1 cellular context compared by ENCODE assay signal in the genomic region with DNA sequence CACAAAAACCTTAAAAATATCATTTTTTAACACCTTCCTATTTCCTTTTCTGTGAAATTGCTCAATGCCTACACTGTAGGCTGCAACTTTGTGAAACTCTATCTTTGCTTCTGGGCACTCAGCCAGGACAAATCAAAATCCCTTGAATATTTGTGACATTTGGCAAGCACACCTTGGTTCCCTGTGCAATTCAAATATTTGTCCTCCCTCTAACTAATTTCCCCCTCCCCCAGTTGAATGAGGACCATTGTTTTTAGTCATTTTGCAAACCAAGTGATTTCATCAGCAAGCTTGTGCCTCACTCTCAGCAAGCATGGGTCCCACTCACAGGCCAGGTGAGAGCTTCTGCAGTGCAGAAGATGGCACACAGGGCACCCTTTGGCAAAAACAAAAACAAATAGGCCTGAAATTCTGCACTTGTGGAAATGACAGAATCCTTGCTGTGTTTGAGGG.
A peak's percentile ranks its signal among the peaks of the same experiment; 100 is the strongest.
TF ChIP-seq lines count a peak whose summit lies in the region.

No MANE protein-coding gene starts in this region.

TF ChIP-seq in HepG2, 621 proteins besides CTCF, POLR2A, EP300 and RAD21 (continued from another document and continues in another):
- TF ChIP-seq, protein P1, sequence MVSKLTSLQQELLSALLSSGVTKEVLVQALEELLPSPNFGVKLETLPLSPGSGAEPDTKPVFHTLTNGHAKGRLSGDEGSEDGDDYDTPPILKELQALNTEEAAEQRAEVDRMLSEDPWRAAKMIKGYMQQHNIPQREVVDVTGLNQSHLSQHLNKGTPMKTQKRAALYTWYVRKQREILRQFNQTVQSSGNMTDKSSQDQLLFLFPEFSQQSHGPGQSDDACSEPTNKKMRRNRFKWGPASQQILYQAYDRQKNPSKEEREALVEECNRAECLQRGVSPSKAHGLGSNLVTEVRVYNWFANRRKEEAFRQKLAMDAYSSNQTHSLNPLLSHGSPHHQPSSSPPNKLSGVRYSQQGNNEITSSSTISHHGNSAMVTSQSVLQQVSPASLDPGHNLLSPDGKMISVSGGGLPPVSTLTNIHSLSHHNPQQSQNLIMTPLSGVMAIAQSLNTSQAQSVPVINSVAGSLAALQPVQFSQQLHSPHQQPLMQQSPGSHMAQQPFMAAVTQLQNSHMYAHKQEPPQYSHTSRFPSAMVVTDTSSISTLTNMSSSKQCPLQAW (CRISPR knock-in tag; IDR thresholded peaks at IDR 0.05): peak; percentile 92
- peak; percentile 53; the same call in 1 of the 2 replicates for TF ChIP-seq ZNF543 (CRISPR knock-in tag; IDR thresholded peaks at IDR 0.05)
- TF ChIP-seq FOSL2 (CRISPR knock-in tag; IDR thresholded peaks at IDR 0.05): peak; percentile 90
- 0 out of 2 replicates have a peak, but pooled peaks have one; percentile 58 for TF ChIP-seq DMAP1 (CRISPR knock-in tag; IDR thresholded peaks at IDR 0.05)
- no peak for TF ChIP-seq MBNL3 (CRISPR knock-in tag; conservative IDR thresholded peaks at IDR 0.05)
- TF ChIP-seq ZNF550 (CRISPR knock-in tag; IDR thresholded peaks at IDR 0.05; ENCODE audit: borderline replicate concordance): no peak
- TF ChIP-seq DPF2 (CRISPR knock-in tag; IDR thresholded peaks at IDR 0.05; ENCODE audit: borderline replicate concordance, low read depth): peak; percentile 90
- TF ChIP-seq TBX2 (CRISPR knock-in tag; IDR thresholded peaks at IDR 0.05; ENCODE audit: borderline replicate concordance): peak; percentile 99
- no peak for TF ChIP-seq ZNF230 (CRISPR knock-in tag; IDR thresholded peaks at IDR 0.05)
- TF ChIP-seq, protein P2, sequence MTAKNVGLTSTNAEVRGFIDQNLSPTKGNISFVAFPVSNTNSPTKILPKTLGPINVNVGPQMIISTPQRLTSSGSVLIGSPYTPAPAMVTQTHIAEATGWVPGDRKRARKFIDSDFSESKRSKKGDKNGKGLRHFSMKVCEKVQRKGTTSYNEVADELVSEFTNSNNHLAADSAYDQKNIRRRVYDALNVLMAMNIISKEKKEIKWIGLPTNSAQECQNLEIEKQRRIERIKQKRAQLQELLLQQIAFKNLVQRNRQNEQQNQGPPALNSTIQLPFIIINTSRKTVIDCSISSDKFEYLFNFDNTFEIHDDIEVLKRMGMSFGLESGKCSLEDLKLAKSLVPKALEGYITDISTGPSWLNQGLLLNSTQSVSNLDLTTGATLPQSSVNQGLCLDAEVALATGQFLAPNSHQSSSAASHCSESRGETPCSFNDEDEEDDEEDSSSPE (CRISPR knock-in tag; IDR thresholded peaks at IDR 0.05): peak; percentile 51; the same call in 1 of the 2 replicates
- TF ChIP-seq CHD4 (IDR thresholded peaks at IDR 0.05; ENCODE audit: borderline replicate concordance, low read length): no peak; the same call in 1 of the 2 replicates
- TF ChIP-seq TAF1 (CRISPR knock-in tag; IDR thresholded peaks at IDR 0.05): no peak
- TF ChIP-seq, protein P3, sequence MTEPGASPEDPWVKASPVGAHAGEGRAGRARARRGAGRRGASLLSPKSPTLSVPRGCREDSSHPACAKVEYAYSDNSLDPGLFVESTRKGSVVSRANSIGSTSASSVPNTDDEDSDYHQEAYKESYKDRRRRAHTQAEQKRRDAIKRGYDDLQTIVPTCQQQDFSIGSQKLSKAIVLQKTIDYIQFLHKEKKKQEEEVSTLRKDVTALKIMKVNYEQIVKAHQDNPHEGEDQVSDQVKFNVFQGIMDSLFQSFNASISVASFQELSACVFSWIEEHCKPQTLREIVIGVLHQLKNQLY (CRISPR knock-in tag; IDR thresholded peaks at IDR 0.05): peak; percentile 88
- TF ChIP-seq GATAD1 (CRISPR knock-in tag; IDR thresholded peaks at IDR 0.05): peak; percentile 54; the same call in 1 of the 2 replicates
- TF ChIP-seq, protein P4, sequence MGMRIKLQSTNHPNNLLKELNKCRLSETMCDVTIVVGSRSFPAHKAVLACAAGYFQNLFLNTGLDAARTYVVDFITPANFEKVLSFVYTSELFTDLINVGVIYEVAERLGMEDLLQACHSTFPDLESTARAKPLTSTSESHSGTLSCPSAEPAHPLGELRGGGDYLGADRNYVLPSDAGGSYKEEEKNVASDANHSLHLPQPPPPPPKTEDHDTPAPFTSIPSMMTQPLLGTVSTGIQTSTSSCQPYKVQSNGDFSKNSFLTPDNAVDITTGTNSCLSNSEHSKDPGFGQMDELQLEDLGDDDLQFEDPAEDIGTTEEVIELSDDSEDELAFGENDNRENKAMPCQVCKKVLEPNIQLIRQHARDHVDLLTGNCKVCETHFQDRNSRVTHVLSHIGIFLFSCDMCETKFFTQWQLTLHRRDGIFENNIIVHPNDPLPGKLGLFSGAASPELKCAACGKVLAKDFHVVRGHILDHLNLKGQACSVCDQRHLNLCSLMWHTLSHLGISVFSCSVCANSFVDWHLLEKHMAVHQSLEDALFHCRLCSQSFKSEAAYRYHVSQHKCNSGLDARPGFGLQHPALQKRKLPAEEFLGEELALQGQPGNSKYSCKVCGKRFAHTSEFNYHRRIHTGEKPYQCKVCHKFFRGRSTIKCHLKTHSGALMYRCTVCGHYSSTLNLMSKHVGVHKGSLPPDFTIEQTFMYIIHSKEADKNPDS (CRISPR knock-in tag; IDR thresholded peaks at IDR 0.05): no peak
- TF ChIP-seq, protein P5, sequence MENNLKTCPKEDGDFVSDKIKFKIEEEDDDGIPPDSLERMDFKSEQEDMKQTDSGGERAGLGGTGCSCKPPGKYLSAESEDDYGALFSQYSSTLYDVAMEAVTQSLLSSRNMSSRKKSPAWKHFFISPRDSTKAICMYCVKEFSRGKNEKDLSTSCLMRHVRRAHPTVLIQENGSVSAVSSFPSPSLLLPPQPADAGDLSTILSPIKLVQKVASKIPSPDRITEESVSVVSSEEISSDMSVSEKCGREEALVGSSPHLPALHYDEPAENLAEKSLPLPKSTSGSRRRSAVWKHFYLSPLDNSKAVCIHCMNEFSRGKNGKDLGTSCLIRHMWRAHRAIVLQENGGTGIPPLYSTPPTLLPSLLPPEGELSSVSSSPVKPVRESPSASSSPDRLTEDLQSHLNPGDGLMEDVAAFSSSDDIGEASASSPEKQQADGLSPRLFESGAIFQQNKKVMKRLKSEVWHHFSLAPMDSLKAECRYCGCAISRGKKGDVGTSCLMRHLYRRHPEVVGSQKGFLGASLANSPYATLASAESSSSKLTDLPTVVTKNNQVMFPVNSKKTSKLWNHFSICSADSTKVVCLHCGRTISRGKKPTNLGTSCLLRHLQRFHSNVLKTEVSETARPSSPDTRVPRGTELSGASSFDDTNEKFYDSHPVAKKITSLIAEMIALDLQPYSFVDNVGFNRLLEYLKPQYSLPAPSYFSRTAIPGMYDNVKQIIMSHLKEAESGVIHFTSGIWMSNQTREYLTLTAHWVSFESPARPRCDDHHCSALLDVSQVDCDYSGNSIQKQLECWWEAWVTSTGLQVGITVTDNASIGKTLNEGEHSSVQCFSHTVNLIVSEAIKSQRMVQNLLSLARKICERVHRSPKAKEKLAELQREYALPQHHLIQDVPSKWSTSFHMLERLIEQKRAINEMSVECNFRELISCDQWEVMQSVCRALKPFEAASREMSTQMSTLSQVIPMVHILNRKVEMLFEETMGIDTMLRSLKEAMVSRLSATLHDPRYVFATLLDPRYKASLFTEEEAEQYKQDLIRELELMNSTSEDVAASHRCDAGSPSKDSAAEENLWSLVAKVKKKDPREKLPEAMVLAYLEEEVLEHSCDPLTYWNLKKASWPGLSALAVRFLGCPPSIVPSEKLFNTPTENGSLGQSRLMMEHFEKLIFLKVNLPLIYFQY (CRISPR knock-in tag; IDR thresholded peaks at IDR 0.05; ENCODE audit: borderline replicate concordance): peak; percentile 40; the same call in 1 of the 2 replicates
- TF ChIP-seq ZEB1 (IDR thresholded peaks at IDR 0.05; ENCODE audit: insufficient replicate concordance, low read depth): peak; percentile 89
- no peak for TF ChIP-seq ISX (CRISPR knock-in tag; conservative IDR thresholded peaks at IDR 0.05)
- TF ChIP-seq, protein P6, sequence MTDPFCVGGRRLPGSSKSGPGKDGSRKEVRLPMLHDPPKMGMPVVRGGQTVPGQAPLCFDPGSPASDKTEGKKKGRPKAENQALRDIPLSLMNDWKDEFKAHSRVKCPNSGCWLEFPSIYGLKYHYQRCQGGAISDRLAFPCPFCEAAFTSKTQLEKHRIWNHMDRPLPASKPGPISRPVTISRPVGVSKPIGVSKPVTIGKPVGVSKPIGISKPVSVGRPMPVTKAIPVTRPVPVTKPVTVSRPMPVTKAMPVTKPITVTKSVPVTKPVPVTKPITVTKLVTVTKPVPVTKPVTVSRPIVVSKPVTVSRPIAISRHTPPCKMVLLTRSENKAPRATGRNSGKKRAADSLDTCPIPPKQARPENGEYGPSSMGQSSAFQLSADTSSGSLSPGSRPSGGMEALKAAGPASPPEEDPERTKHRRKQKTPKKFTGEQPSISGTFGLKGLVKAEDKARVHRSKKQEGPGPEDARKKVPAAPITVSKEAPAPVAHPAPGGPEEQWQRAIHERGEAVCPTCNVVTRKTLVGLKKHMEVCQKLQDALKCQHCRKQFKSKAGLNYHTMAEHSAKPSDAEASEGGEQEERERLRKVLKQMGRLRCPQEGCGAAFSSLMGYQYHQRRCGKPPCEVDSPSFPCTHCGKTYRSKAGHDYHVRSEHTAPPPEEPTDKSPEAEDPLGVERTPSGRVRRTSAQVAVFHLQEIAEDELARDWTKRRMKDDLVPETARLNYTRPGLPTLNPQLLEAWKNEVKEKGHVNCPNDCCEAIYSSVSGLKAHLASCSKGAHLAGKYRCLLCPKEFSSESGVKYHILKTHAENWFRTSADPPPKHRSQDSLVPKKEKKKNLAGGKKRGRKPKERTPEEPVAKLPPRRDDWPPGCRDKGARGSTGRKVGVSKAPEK (CRISPR knock-in tag; IDR thresholded peaks at IDR 0.05; ENCODE audit: borderline replicate concordance): peak; percentile 68; the same call in 1 of the 2 replicates
- peak; percentile 94 for TF ChIP-seq HOXA5 (CRISPR knock-in tag; IDR thresholded peaks at IDR 0.05)
- TF ChIP-seq, protein P7, sequence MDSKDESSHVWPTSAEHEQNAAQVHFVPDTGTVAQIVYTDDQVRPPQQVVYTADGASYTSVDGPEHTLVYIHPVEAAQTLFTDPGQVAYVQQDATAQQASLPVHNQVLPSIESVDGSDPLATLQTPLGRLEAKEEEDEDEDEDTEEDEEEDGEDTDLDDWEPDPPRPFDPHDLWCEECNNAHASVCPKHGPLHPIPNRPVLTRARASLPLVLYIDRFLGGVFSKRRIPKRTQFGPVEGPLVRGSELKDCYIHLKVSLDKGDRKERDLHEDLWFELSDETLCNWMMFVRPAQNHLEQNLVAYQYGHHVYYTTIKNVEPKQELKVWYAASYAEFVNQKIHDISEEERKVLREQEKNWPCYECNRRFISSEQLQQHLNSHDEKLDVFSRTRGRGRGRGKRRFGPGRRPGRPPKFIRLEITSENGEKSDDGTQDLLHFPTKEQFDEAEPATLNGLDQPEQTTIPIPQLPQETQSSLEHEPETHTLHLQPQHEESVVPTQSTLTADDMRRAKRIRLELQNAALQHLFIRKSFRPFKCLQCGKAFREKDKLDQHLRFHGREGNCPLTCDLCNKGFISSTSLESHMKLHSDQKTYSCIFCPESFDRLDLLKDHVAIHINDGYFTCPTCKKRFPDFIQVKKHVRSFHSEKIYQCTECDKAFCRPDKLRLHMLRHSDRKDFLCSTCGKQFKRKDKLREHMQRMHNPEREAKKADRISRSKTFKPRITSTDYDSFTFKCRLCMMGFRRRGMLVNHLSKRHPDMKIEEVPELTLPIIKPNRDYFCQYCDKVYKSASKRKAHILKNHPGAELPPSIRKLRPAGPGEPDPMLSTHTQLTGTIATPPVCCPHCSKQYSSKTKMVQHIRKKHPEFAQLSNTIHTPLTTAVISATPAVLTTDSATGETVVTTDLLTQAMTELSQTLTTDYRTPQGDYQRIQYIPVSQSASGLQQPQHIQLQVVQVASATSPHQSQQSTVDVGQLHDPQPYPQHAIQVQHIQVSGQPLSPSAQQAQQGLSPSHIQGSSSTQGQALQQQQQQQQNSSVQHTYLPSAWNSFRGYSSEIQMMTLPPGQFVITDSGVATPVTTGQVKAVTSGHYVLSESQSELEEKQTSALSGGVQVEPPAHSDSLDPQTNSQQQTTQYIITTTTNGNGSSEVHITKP (CRISPR knock-in tag; IDR thresholded peaks at IDR 0.05; ENCODE audit: low read depth): no peak; the same call in 1 of the 2 replicates
- TF ChIP-seq ZNF256 (CRISPR knock-in tag; conservative IDR thresholded peaks at IDR 0.05): no peak; the same call in 1 of the 2 replicates
- TF ChIP-seq PPARG (CRISPR knock-in tag; conservative IDR thresholded peaks at IDR 0.05): peak; percentile 83
- TF ChIP-seq ZNF343 (CRISPR knock-in tag; IDR thresholded peaks at IDR 0.05): 0 out of 2 replicates have a peak, but pooled peaks have one; percentile 56
- TF ChIP-seq ZFP90 (CRISPR knock-in tag; IDR thresholded peaks at IDR 0.05; ENCODE audit: borderline replicate concordance): peak; percentile 94
- TF ChIP-seq, protein P8, sequence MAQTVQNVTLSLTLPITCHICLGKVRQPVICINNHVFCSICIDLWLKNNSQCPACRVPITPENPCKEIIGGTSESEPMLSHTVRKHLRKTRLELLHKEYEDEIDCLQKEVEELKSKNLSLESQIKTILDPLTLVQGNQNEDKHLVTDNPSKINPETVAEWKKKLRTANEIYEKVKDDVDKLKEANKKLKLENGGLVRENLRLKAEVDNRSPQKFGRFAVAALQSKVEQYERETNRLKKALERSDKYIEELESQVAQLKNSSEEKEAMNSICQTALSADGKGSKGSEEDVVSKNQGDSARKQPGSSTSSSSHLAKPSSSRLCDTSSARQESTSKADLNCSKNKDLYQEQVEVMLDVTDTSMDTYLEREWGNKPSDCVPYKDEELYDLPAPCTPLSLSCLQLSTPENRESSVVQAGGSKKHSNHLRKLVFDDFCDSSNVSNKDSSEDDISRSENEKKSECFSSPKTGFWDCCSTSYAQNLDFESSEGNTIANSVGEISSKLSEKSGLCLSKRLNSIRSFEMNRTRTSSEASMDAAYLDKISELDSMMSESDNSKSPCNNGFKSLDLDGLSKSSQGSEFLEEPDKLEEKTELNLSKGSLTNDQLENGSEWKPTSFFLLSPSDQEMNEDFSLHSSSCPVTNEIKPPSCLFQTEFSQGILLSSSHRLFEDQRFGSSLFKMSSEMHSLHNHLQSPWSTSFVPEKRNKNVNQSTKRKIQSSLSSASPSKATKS (CRISPR knock-in tag; IDR thresholded peaks at IDR 0.05): peak; percentile 86; the same call in 1 of the 2 replicates
- peak; percentile 32; the same call in 1 of the 2 replicates for TF ChIP-seq CHD2 (IDR thresholded peaks at IDR 0.05; ENCODE audit: low read depth, low read length)
- TF ChIP-seq ARNTL (CRISPR knock-in tag; IDR thresholded peaks at IDR 0.05): peak; percentile 89
- peak; percentile 61 for TF ChIP-seq ASH2L (IDR thresholded peaks at IDR 0.05; ENCODE audit: insufficient read length, low read depth, low read length)
- peak; percentile 85 for TF ChIP-seq YEATS4 (CRISPR knock-in tag; IDR thresholded peaks at IDR 0.05; ENCODE audit: borderline replicate concordance)
- peak; percentile 51; the same call in 1 of the 2 replicates for TF ChIP-seq ZBTB7B (CRISPR knock-in tag; IDR thresholded peaks at IDR 0.05)
- TF ChIP-seq HNRNPL (IDR thresholded peaks at IDR 0.05; ENCODE audit: low read depth, low read length): 0 out of 2 replicates have a peak, but pooled peaks have one; percentile 48
- no peak for TF ChIP-seq MTF2 (CRISPR knock-in tag; IDR thresholded peaks at IDR 0.05; ENCODE audit: borderline replicate concordance)
- TF ChIP-seq, protein P9, sequence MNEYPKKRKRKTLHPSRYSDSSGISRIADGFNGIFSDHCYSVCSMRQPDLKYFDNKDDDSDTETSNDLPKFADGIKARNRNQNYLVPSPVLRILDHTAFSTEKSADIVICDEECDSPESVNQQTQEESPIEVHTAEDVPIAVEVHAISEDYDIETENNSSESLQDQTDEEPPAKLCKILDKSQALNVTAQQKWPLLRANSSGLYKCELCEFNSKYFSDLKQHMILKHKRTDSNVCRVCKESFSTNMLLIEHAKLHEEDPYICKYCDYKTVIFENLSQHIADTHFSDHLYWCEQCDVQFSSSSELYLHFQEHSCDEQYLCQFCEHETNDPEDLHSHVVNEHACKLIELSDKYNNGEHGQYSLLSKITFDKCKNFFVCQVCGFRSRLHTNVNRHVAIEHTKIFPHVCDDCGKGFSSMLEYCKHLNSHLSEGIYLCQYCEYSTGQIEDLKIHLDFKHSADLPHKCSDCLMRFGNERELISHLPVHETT (CRISPR knock-in tag; conservative IDR thresholded peaks at IDR 0.05): 0 out of 2 replicates have a peak, but pooled peaks have one; percentile 54
